ENCODE assay signal across 11 cellular contexts in genomic region chr10:71244638-71245419, GRCh38. TPM values are rescaled to one million over a fixed set of nuclear protein-coding genes. Genes with fewer than 3 reads are reported as not detected.
A peak's percentile ranks its signal among the peaks of the same experiment; 100 is the strongest.
DNase-seq lines count a peak whose midpoint lies in the region; ATAC-seq and TF ChIP-seq lines count a peak whose summit lies in the region.
"Had no signal": no experiment of that assay in that cellular context is flagged by ENCODE, and none has a peak within 500 bp of the region (broad histone marks: within the 10 kb centered on the region; RNA-seq: fewer than 3 reads in every experiment).

No MANE protein-coding gene starts in this region.

- H3K4me3 ChIP-seq in mesodermal cell (ENCODE audit: extremely low read depth, insufficient read depth, low read length, poor library complexity, severe bottlenecking) (no peak overlapping the region), uterus (peak overlapping the region; percentile 10 to 28)

- H3K4me1 ChIP-seq in mesodermal cell (ENCODE audit: control insufficient read depth, insufficient read depth, low read length, poor library complexity, severe bottlenecking) (peaks cover 59% of the 10 kb centered on the region), uterus (peaks cover 7 to 14% of the 10 kb centered on the region in 2 donors)

- DNase-seq in NCI-H510A treated with DMSO at 0.1 percent for 48 hours (lab: John Stamatoyannopoulos, UW): peak; percentile 58
- DNase-seq in NCI-H510A (lab: John Stamatoyannopoulos, UW): no peak
- DNase-seq in dermis blood vessel endothelial cell: peak; percentile 72
- DNase-seq in uterus: peak; percentile 69
- no peak for DNase-seq in NCI-H2171 (lab: John Stamatoyannopoulos, UW)
- DNase-seq: activated CD4-positive, alpha-beta T cell treated with anti-CD3 and anti-CD28 coated beads, Interleukin-2, amount 50 U/mL, for 1 hour; CD4-positive, CD25-positive, alpha-beta regulatory T cell; NCI-H146 had no signal

- H3K27ac ChIP-seq in mesodermal cell (ENCODE audit: low read depth, low read length, severe bottlenecking): peak overlapping the region; percentile 45
- peak overlapping the region; percentile 39 to 64 for H3K27ac ChIP-seq in uterus

- H3K36me3 ChIP-seq in mesodermal cell (ENCODE audit: control insufficient read depth, insufficient read depth, low read length) (peaks cover 11% of the 10 kb centered on the region), uterus (no peaks in the 10 kb centered on the region)

- TF ChIP-seq POLR2A in uterus (IDR thresholded peaks at IDR 0.05): no peak

- intact Hi-C loops in uterus (cut with DNase I; ENCODE audit: low total_unique reads): no loop called here

- TF ChIP-seq CTCF in uterus (IDR thresholded peaks at IDR 0.05): no peak

- H3K27me3 ChIP-seq in uterus: no peaks in the 10 kb centered on the region

- WGBS in mesodermal cell (ENCODE audit: insufficient coverage in 2 of 2), 2 experiments: 91 to 92% methylated on average over 24 to 26 of the region's 27 CpGs

- H3K9me3 ChIP-seq in mesodermal cell (ENCODE audit: control insufficient read depth, low read length) (no peaks in the 10 kb centered on the region), uterus (no peaks in the 10 kb centered on the region)

- ATAC-seq in GM21381 (IDR thresholded peaks at IDR 0.05; ENCODE audit: unreplicated experiment): no peak
- ATAC-seq in GM21423 (IDR thresholded peaks at IDR 0.05; ENCODE audit: unreplicated experiment): no peak

RNA-seq across cellular contexts. Expression of gene UNC5B, which starts 32.5 kb away (rescaled TPM):
- total RNA-seq in dermis blood vessel endothelial cell: 12.1 and 15.1 TPM in 2 replicates
- 109 TPM for polyA plus RNA-seq in mesodermal cell (2013, experiment 1 of 2)
- polyA plus RNA-seq in mesodermal cell (2013, experiment 2 of 2): 93.7 TPM
- 10 to 100 TPM in 3 of 4 donors, 1 to 10 TPM in 1; 5.3 to 26.6 (median 17.7) TPM for total RNA-seq in uterus
- polyA plus RNA-seq: CD4-positive, CD25-positive, alpha-beta regulatory T cell had no signal

Comparison
In these comparisons a context has a peak if more than half of its experiments do, and no peak if none do; other contexts are left out.
1. DNase-seq: peak in NCI-H510A treated with DMSO at 0.1 percent for 48 hours (single experiment), dermis blood vessel endothelial cell (single experiment) and uterus (2 of 2); none in NCI-H510A (single experiment) and NCI-H2171 (single experiment).